10 cellular contexts compared by ENCODE assay signal in the genomic region with DNA sequence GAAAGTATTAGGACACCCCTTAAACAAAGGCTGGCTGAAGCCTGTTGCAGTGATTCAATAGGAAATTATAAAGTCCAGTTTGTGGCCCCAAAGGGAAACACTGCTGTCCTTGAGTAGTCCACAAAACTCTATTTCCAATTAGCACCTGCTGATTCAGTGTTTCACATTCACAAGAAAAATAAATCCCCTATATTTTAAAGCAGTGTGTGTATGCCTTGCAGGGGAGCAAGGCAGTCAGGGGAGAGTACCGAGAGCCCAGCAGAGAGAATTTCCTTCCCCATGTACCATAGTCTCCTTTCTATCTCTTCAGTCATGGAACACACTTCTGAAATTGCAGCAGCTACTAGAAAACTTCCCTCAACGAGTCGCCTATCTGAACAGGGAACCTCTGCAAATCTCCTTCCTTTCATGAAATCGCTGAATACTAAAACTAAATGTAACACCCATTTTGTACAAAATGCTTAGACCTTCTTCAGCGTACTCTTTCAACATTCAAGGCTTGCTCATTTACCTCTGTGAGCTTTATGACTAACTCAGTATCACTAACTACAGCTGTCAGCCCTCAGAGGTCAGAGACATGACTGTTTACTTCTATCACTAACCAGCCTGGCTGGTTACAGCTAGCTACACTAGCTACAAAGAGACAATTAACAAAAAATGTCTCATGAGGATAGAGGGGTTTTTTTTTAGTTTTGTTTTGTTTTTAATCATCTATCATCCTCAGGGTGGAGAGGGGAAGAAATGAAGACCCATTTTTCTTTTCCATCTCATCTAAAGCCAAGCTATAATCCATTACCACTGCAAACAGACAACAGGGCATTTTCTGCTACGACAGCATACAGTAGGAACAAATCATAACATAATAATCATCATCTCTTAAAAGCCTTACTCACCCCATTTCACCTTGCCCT.
DNase-seq lines count a peak whose midpoint lies in the region; ATAC-seq and TF ChIP-seq lines count a peak whose summit lies in the region.
"Had no signal": no experiment of that assay in that cellular context is flagged by ENCODE, and none has a peak within 500 bp of the region (broad histone marks: within the 10 kb centered on the region; RNA-seq: fewer than 3 reads in every experiment).

No MANE protein-coding gene starts in this region.

- peak; percentile 84 for ATAC-seq in GM19395 (IDR thresholded peaks at IDR 0.05; ENCODE audit: unreplicated experiment)
- ATAC-seq in HG03039 (IDR thresholded peaks at IDR 0.05; ENCODE audit: unreplicated experiment), result peak; percentile 78
- ATAC-seq in activated B cell treated with CpG ODN at 0.5 μM for 24 hours (ENCODE audit: low read depth), result peak; percentile 72

- H3K4me3 ChIP-seq in GM08714 (ENCODE audit: low read length), result peak overlapping the region; percentile 31; the same call in 1 of the 2 replicates
- H3K4me3 ChIP-seq: lung had no signal

- POLR2A ChIA-PET in activated B cell treated with CpG ODN at 0.5 μM for 24 hours (lab: Charles Lee), result interaction anchor here (0.6 to 1.9 kb wide), 14 partner anchors 10 to 1529 kb away, joined by 3 to 12 read pairs (median 3); no protein-coding TSS in a partner anchor

- H3K27ac Mint-ChIP-seq in activated B cell treated with CpG ODN at 0.5 μM for 24 hours, result peak overlapping the region; percentile 74

- peaks cover 97% of the 10 kb centered on the region for H3K4me1 Mint-ChIP-seq in activated B cell treated with CpG ODN at 0.5 μM for 24 hours

- no peaks in the 10 kb centered on the region for H3K27me3 Mint-ChIP-seq in activated B cell treated with CpG ODN at 0.5 μM for 24 hours

- intact Hi-C loops in activated B cell treated with CpG ODN at 0.5 μM for 24 hours (cut with micrococcal nuclease), result loop anchor here (1.0 to 5.0 kb wide), 3 partner anchors 13 to 41 kb away; no protein-coding TSS in a partner anchor

- peak overlapping the region; percentile 61 for H3K4me3 Mint-ChIP-seq in activated B cell treated with CpG ODN at 0.5 μM for 24 hours

- DNase-seq in activated B cell treated with CpG ODN at 0.5 μM for 24 hours, result no peak
- no peak for DNase-seq in cerebellar cortex (ENCODE audit: low spot score)
- no peak for DNase-seq in 8988T
- no peak for DNase-seq in occipital lobe (lab: John Stamatoyannopoulos, UW)
- DNase-seq in activated CD4-positive, alpha-beta T cell treated with anti-CD3 and anti-CD28 coated beads, Interleukin-2, amount 50 U/mL, for 1 hour, result no peak
- DNase-seq: RPMI8226 had no signal

- H3K36me3 Mint-ChIP-seq in activated B cell treated with CpG ODN at 0.5 μM for 24 hours (ENCODE audit: low read depth), result peaks cover 44% of the 10 kb centered on the region

- no peaks in the 10 kb centered on the region for H3K9me3 Mint-ChIP-seq in activated B cell treated with CpG ODN at 0.5 μM for 24 hours

- CTCF ChIA-PET in activated B cell treated with CpG ODN at 0.5 μM for 24 hours (lab: Charles Lee), result interaction anchor here (1.2 kb wide), 1 partner anchor 12 kb away, joined by 3 read pairs; no protein-coding TSS in a partner anchor

- no peak for TF ChIP-seq CTCF in activated B cell treated with CpG ODN at 0.5 μM for 24 hours (IDR thresholded peaks at IDR 0.05)
